In genomic region chr7:40401406-40401805, GRCh38 we compare ENCODE assay signal across 17 cellular contexts.
DNase-seq lines count a peak whose midpoint lies in the region; ATAC-seq, FAIRE-seq and TF ChIP-seq lines count a peak whose summit lies in the region.
"Had no signal": no experiment of that assay in that cellular context is flagged by ENCODE, and none has a peak within 500 bp of the region (broad histone marks: within the 10 kb centered on the region; RNA-seq: fewer than 3 reads in every experiment).

No MANE protein-coding gene starts in this region.

- H3K4me3 ChIP-seq in ascending aorta, result no peak overlapping the region
- no peak overlapping the region for H3K4me3 ChIP-seq in endothelial cell of umbilical vein (replicated peaks in 1 of 3; ENCODE audit: insufficient read depth in 1 of 3, low read depth in 1 of 3, low read length in 3 of 3)
- H3K4me3 ChIP-seq in mesenchymal stem cell (ENCODE audit: insufficient read depth in 1 of 2, low read depth in 1 of 2, low read length in 2 of 2), result no peak overlapping the region
- H3K4me3 ChIP-seq in SJCRH30, result no peak overlapping the region
- H3K4me3 ChIP-seq: HAP-1 had no signal

- H3K9ac ChIP-seq in endothelial cell of umbilical vein (replicated peaks; ENCODE audit: extremely low read depth, insufficient read depth, low read length) (no peak overlapping the region), mesenchymal stem cell (ENCODE audit: low read length) (no peak overlapping the region)

- H2AFZ ChIP-seq in endothelial cell of umbilical vein (ENCODE audit: low read depth, low read length) (peak overlapping the region; percentile 26), mesenchymal stem cell (ENCODE audit: low read depth, low read length) (no peak overlapping the region)

- H3K27me3 ChIP-seq in ascending aorta, result no peaks in the 10 kb centered on the region
- H3K27me3 ChIP-seq in endothelial cell of umbilical vein (ENCODE audit: control insufficient read depth in 2 of 2, insufficient read depth in 2 of 2, low read length in 2 of 2), result no peaks in the 10 kb centered on the region
- H3K27me3 ChIP-seq in mesenchymal stem cell (ENCODE audit: control insufficient read depth in 1 of 2, insufficient read depth in 1 of 2, low read length in 2 of 2), result no peaks in the 10 kb centered on the region
- H3K27me3 ChIP-seq in SJCRH30, result no peaks in the 10 kb centered on the region

- ATAC-seq in stimulated activated naive CD8-positive, alpha-beta T cell treated with anti-CD3 and anti-CD28 coated beads, Interleukin-15, amount 100 ng/mL, for 72 hours, result no peak
- ATAC-seq: HepG2 had no signal

- H2BK12ac ChIP-seq in mesenchymal stem cell (ENCODE audit: low read length in 2 of 2), result no peak overlapping the region

- H4K91ac ChIP-seq in mesenchymal stem cell (ENCODE audit: low read length), result no peak overlapping the region

- H3K18ac ChIP-seq in mesenchymal stem cell (ENCODE audit: low read depth in 1 of 2, low read length in 2 of 2), result no peak overlapping the region

- H2BK15ac ChIP-seq in mesenchymal stem cell (ENCODE audit: low read depth, poor library complexity, severe bottlenecking), result no peak overlapping the region

- H3K4me1 Mint-ChIP-seq in CD14-positive monocyte (peaks cover 2% of the 10 kb centered on the region), nephron progenitor cell (no peaks in the 10 kb centered on the region)
- no peaks in the 10 kb centered on the region for H3K4me1 Mint-ChIP-seq in stimulated activated naive CD8-positive, alpha-beta T cell treated with anti-CD3 and anti-CD28 coated beads, Interleukin-15, amount 100 ng/mL, for 72 hours
- H3K4me1 Mint-ChIP-seq: B cell; CD8-positive, alpha-beta memory T cell had no signal

- TF ChIP-seq POLR2A in endothelial cell of umbilical vein (IDR thresholded peaks at IDR 0.05; ENCODE audit: low read depth, low read length), result no peak

- H3K4me3 Mint-ChIP-seq in CD14-positive monocyte (no peak overlapping the region), nephron progenitor cell (no peak overlapping the region)
- H3K4me3 Mint-ChIP-seq in stimulated activated naive CD8-positive, alpha-beta T cell treated with anti-CD3 and anti-CD28 coated beads, Interleukin-15, amount 100 ng/mL, for 72 hours, result no peak overlapping the region
- H3K4me3 Mint-ChIP-seq: B cell; CD8-positive, alpha-beta memory T cell had no signal

- H3K4me2 ChIP-seq in endothelial cell of umbilical vein (ENCODE audit: insufficient read depth, low read length) (peak overlapping the region; percentile 17), mesenchymal stem cell (ENCODE audit: low read length, poor library complexity, severe bottlenecking) (no peak overlapping the region)

- DNase-seq in ascending aorta (ENCODE audit: low spot score in 2 of 2), result no peak
- DNase-seq in endothelial cell of umbilical vein (ENCODE audit: low read depth, low spot score), result peak; percentile 76
- peak; percentile 28 for DNase-seq in mesenchymal stem cell
- no peak for DNase-seq in SJCRH30
- DNase-seq in CD14-positive monocyte (ENCODE audit: low spot score), result no peak
- DNase-seq in nephron progenitor cell, result no peak
- DNase-seq in stimulated activated naive CD8-positive, alpha-beta T cell treated with anti-CD3 and anti-CD28 coated beads, Interleukin-15, amount 100 ng/mL, for 72 hours, result no peak
- DNase-seq: Caco-2; CD8-positive, alpha-beta memory T cell; DND-41; GF-D8 had no signal

- H3K9me3 ChIP-seq in ascending aorta (peaks cover 0 to 4% of the 10 kb centered on the region in 2 donors), endothelial cell of umbilical vein (replicated peaks; ENCODE audit: control insufficient read depth, insufficient read depth, low read length) (no peaks in the 10 kb centered on the region), mesenchymal stem cell (ENCODE audit: control insufficient read depth, low read length) (no peaks in the 10 kb centered on the region), SJCRH30 (replicated peaks) (no peaks in the 10 kb centered on the region)
- H3K9me3 ChIP-seq: Caco-2, HAP-1 had no signal

- H3K9me3 Mint-ChIP-seq in CD14-positive monocyte, result peaks cover 0 to 14% (median 4%) of the 10 kb centered on the region in 7 donors
- no peaks in the 10 kb centered on the region for H3K9me3 Mint-ChIP-seq in nephron progenitor cell
- peaks cover 0 to 7% of the 10 kb centered on the region in 2 donors for H3K9me3 Mint-ChIP-seq in stimulated activated naive CD8-positive, alpha-beta T cell treated with anti-CD3 and anti-CD28 coated beads, Interleukin-15, amount 100 ng/mL, for 72 hours

- no peaks in the 10 kb centered on the region for H3K79me1 ChIP-seq in mesenchymal stem cell (replicated peaks; ENCODE audit: low read length, poor library complexity, severe bottlenecking)

- H3K27ac Mint-ChIP-seq in CD14-positive monocyte, result no peak overlapping the region
- no peak overlapping the region for H3K27ac Mint-ChIP-seq in nephron progenitor cell
- no peak overlapping the region for H3K27ac Mint-ChIP-seq in stimulated activated naive CD8-positive, alpha-beta T cell treated with anti-CD3 and anti-CD28 coated beads, Interleukin-15, amount 100 ng/mL, for 72 hours
- H3K27ac Mint-ChIP-seq: B cell; CD8-positive, alpha-beta memory T cell had no signal

- POLR2A ChIA-PET in endothelial cell of umbilical vein (lab: Charles Lee), result no interaction called here

- H4K20me1 ChIP-seq in endothelial cell of umbilical vein (replicated peaks; ENCODE audit: control insufficient read depth, extremely low read depth, insufficient read depth, low read length), result no peaks in the 10 kb centered on the region

- peaks cover 0 to 1% (median 0%) of the 10 kb centered on the region in 3 donors for H3K27me3 Mint-ChIP-seq in CD14-positive monocyte (ENCODE audit: low read depth in 3 of 3)
- H3K27me3 Mint-ChIP-seq in nephron progenitor cell (ENCODE audit: low read depth, poor library complexity), result peaks cover 4% of the 10 kb centered on the region
- H3K27me3 Mint-ChIP-seq in stimulated activated naive CD8-positive, alpha-beta T cell treated with anti-CD3 and anti-CD28 coated beads, Interleukin-15, amount 100 ng/mL, for 72 hours, result no peaks in the 10 kb centered on the region
- H3K27me3 Mint-ChIP-seq: B cell; CD8-positive, alpha-beta memory T cell had no signal

- H3K36me3 ChIP-seq in ascending aorta, result no peaks in the 10 kb centered on the region
- H3K36me3 ChIP-seq in endothelial cell of umbilical vein (ENCODE audit: control insufficient read depth in 2 of 2, extremely low read depth in 1 of 2, insufficient read depth in 2 of 2, low read length in 2 of 2), result no peaks in the 10 kb centered on the region
- H3K36me3 ChIP-seq in mesenchymal stem cell (ENCODE audit: control insufficient read depth in 1 of 2, insufficient read depth in 2 of 2, low read depth in 1 of 2, low read length in 2 of 2), result no peaks in the 10 kb centered on the region
- H3K36me3 ChIP-seq in SJCRH30, result no peaks in the 10 kb centered on the region
- H3K36me3 ChIP-seq: HAP-1 had no signal

- TF ChIP-seq CTCF in ascending aorta (IDR thresholded peaks at IDR 0.05), result no peak
- no peak for TF ChIP-seq CTCF in endothelial cell of umbilical vein (IDR thresholded peaks at IDR 0.05; ENCODE audit: extremely low read depth in 1 of 2, insufficient read depth in 1 of 2, low read depth in 1 of 2, low read length in 2 of 2)
- no peak for TF ChIP-seq CTCF in CD14-positive monocyte (IDR thresholded peaks at IDR 0.05)
- TF ChIP-seq CTCF in nephron progenitor cell (IDR thresholded peaks at IDR 0.05), result no peak

- no peak overlapping the region for H3K23ac ChIP-seq in mesenchymal stem cell (ENCODE audit: low read length in 2 of 2)

- 35% methylated on average over 1 of the region's 1 CpG for WGBS in mesenchymal stem cell

- CTCF ChIA-PET in endothelial cell of umbilical vein (lab: Charles Lee), result interaction anchor here (0.8 to 1.4 kb wide), 3 partner anchors 73 to 204 kb away, joined by 3 read pairs; no protein-coding TSS in a partner anchor

- H3K4me1 ChIP-seq in ascending aorta (peaks cover under 1 to 4% of the 10 kb centered on the region in 2 donors), endothelial cell of umbilical vein (ENCODE audit: control insufficient read depth, extremely low read depth, insufficient read depth, low read length) (peaks cover 6% of the 10 kb centered on the region), mesenchymal stem cell (ENCODE audit: control insufficient read depth, insufficient read depth, low read depth, low read length) (no peaks in the 10 kb centered on the region), SJCRH30 (no peaks in the 10 kb centered on the region)
- H3K4me1 ChIP-seq: Caco-2, HAP-1 had no signal

- no TSS peak for BruUV-seq in endothelial cell of umbilical vein (replicated peaks; lab: Mats Ljungman, UMichigan)

- no peaks in the 10 kb centered on the region for H3K9me1 ChIP-seq in endothelial cell of umbilical vein (replicated peaks; ENCODE audit: control insufficient read depth, extremely low read depth, insufficient read depth, low read length)

- no peak overlapping the region for H4K8ac ChIP-seq in mesenchymal stem cell (ENCODE audit: low read length)

- no peak overlapping the region for H2BK5ac ChIP-seq in mesenchymal stem cell (ENCODE audit: low read depth, low read length, poor library complexity, severe bottlenecking)

- H3K36me3 Mint-ChIP-seq in CD14-positive monocyte, result no peaks in the 10 kb centered on the region
- H3K36me3 Mint-ChIP-seq in nephron progenitor cell (ENCODE audit: low read depth), result no peaks in the 10 kb centered on the region

- intact Hi-C loops in ascending aorta (cut with DNase I) (no loop called here), endothelial cell of umbilical vein (cut with micrococcal nuclease) (no loop called here), CD14-positive monocyte (cut with micrococcal nuclease) (no loop called here)

- H3K79me2 ChIP-seq in endothelial cell of umbilical vein (ENCODE audit: control insufficient read depth, insufficient read depth, low read length), result no peaks in the 10 kb centered on the region

- H3K4ac ChIP-seq in mesenchymal stem cell (ENCODE audit: low read depth in 1 of 2, low read length in 2 of 2), result no peak overlapping the region

- H3K27ac ChIP-seq in ascending aorta, result peak overlapping the region; percentile 42 to 59
- H3K27ac ChIP-seq in endothelial cell of umbilical vein (ENCODE audit: insufficient read depth, low read depth, low read length), result no peak overlapping the region
- H3K27ac ChIP-seq in mesenchymal stem cell (ENCODE audit: low read length, poor library complexity, severe bottlenecking), result no peak overlapping the region
- no peak overlapping the region for H3K27ac ChIP-seq in SJCRH30
- H3K27ac ChIP-seq: C4-2B had no signal

- H2AK5ac ChIP-seq in mesenchymal stem cell (ENCODE audit: low read length, severe bottlenecking), result no peak overlapping the region

- dilution Hi-C loops in endothelial cell of umbilical vein (cut with MboI; ENCODE audit: extremely low pct_ligation_motif_present, low sequenced_read_pairs), result no loop called here

- FAIRE-seq in endothelial cell of umbilical vein (lab: Jason Lieb, UNC), result no peak
- FAIRE-seq: H1, HepG2, HTR-8/SVneo had no signal

- no peak overlapping the region for H3K14ac ChIP-seq in mesenchymal stem cell (ENCODE audit: low read length in 2 of 2)

- H2BK120ac ChIP-seq in mesenchymal stem cell (ENCODE audit: low read depth, low read length), result no peak overlapping the region

TF ChIP-seq in endothelial cell of umbilical vein, 7 proteins besides CTCF, POLR2A, EP300 and RAD21:
- no peak for TF ChIP-seq MYC (IDR thresholded peaks at IDR 0.05; ENCODE audit: low read depth, low read length)
- no peak for TF ChIP-seq EZH2 (IDR thresholded peaks at IDR 0.05; ENCODE audit: borderline replicate concordance, low read depth, low read length, severe bottlenecking)

Comparison
In these comparisons a context has a peak if more than half of its experiments do, and no peak if none do; other contexts are left out.
1. DNase-seq: peak in endothelial cell of umbilical vein (single experiment) and mesenchymal stem cell (single experiment); none in ascending aorta (0 of 2), SJCRH30 (0 of 2), CD14-positive monocyte (single experiment), nephron progenitor cell (single experiment) and stimulated activated naive CD8-positive, alpha-beta T cell treated with anti-CD3 and anti-CD28 coated beads, Interleukin-15, amount 100 ng/mL, for 72 hours (0 of 2).
2. H3K27ac ChIP-seq: peak in ascending aorta (2 of 2); none in endothelial cell of umbilical vein (single experiment), mesenchymal stem cell (single experiment) and SJCRH30 (single experiment).